ENCODE assay signal across 11 cellular contexts in genomic region chr11:133911169-133911568, GRCh38. TPM values are rescaled to one million over a fixed set of nuclear protein-coding genes. Genes with fewer than 3 reads are reported as not detected.
DNase-seq lines count a peak whose midpoint lies in the region; ATAC-seq and TF ChIP-seq lines count a peak whose summit lies in the region.
"Had no signal": no experiment of that assay in that cellular context is flagged by ENCODE, and none has a peak within 500 bp of the region (broad histone marks: within the 10 kb centered on the region; RNA-seq: fewer than 3 reads in every experiment).

No MANE protein-coding gene starts in this region.

- TF ChIP-seq CTCF in lower lobe of right lung (IDR thresholded peaks at IDR 0.05): no peak

- DNase-seq in DMS53 (lab: John Stamatoyannopoulos, UW) (peak; percentile 41), DMS53 treated with DMSO at 0.1 percent for 48 hours (lab: John Stamatoyannopoulos, UW; ENCODE audit: unreplicated experiment) (no peak), OCI-M1 (lab: John Stamatoyannopoulos, UW) (peak; percentile 38), lower lobe of right lung (peak; percentile 11)
- DNase-seq: 8988T; activated CD4-positive, alpha-beta T cell treated with anti-CD3 and anti-CD28 coated beads for 4 hours; nephron progenitor cell had no signal

- H3K4me1 ChIP-seq in lower lobe of right lung: no peaks in the 10 kb centered on the region

- intact Hi-C loops in lower lobe of right lung (cut with DNase I): no loop called here

- H3K4me3 ChIP-seq in lower lobe of right lung: no peak overlapping the region

- no peak overlapping the region for H3K27ac ChIP-seq in lower lobe of right lung

- H3K36me3 ChIP-seq in lower lobe of right lung: no peaks in the 10 kb centered on the region

- peak; percentile 63 for ATAC-seq in GM21576 (IDR thresholded peaks at IDR 0.05; ENCODE audit: unreplicated experiment)
- no peak for ATAC-seq in lower lobe of right lung
- ATAC-seq in HG03095 (IDR thresholded peaks at IDR 0.05; ENCODE audit: unreplicated experiment): no peak
- no peak for ATAC-seq in GM21723 (IDR thresholded peaks at IDR 0.05; ENCODE audit: unreplicated experiment)
- no peak for ATAC-seq in GM21717 (IDR thresholded peaks at IDR 0.05; ENCODE audit: unreplicated experiment)

- no peaks in the 10 kb centered on the region for H3K9me3 ChIP-seq in lower lobe of right lung

- H3K27me3 ChIP-seq in lower lobe of right lung (ENCODE audit: low read depth): no peaks in the 10 kb centered on the region

RNA-seq across cellular contexts. Expression of gene IGSF9B, which starts 45.6 kb away (rescaled TPM):
- total RNA-seq in lower lobe of right lung: 5.5 TPM
